Comparison of ENCODE assay signal across 15 cellular contexts in the genomic region with DNA sequence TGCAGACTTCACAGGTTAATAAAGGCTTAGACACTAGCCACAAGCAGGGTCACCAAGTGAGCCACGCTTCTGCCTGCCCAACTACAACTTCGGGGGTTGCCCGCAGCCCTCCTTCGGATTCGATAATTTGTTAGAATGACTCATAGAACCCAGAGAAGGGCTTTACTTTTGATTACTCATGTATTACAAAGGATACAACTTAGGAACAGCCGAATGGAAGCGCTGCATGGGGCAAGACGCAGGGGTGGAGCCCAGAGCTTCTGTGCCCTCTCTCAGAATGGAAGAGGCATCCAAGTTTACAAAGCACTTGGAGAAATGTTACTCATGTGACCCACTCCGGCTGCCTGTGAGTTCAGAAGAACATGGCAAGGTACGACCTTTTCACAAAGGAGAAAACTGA. TPM values are rescaled to one million over a fixed set of nuclear protein-coding genes. Genes with fewer than 3 reads are reported as not detected.
DNase-seq lines count a peak whose midpoint lies in the region; ATAC-seq and TF ChIP-seq lines count a peak whose summit lies in the region.
"Had no signal": no experiment of that assay in that cellular context is flagged by ENCODE, and none has a peak within 500 bp of the region (broad histone marks: within the 10 kb centered on the region; RNA-seq: fewer than 3 reads in every experiment).

No MANE protein-coding gene starts in this region.

- peak overlapping the region; percentile 54 for H3K27ac ChIP-seq in RWPE2 (ENCODE audit: poor library complexity, severe bottlenecking)
- H3K27ac ChIP-seq: brain microvascular endothelial cell, prostate gland, SK-N-MC had no signal

- H3K27me3 ChIP-seq in RWPE2 (ENCODE audit: insufficient read depth, poor library complexity, severe bottlenecking) = no peaks in the 10 kb centered on the region
- H3K27me3 ChIP-seq in skeletal muscle satellite cell (ENCODE audit: control insufficient read depth, insufficient read depth, low read length) = peaks cover 47% of the 10 kb centered on the region

- no peak overlapping the region for H3K4me3 ChIP-seq in RWPE2 (ENCODE audit: severe bottlenecking)
- H3K4me3 ChIP-seq in skeletal muscle satellite cell (ENCODE audit: low read length) = no peak overlapping the region
- H3K4me3 ChIP-seq: GM12878, prostate gland, SK-N-MC had no signal

- peak overlapping the region; percentile 23 for H3K4me2 ChIP-seq in skeletal muscle satellite cell (ENCODE audit: low read length)

- H3K4me1 ChIP-seq in RWPE2 (ENCODE audit: insufficient read depth, poor library complexity, severe bottlenecking) (peaks cover 13% of the 10 kb centered on the region), skeletal muscle satellite cell (ENCODE audit: control insufficient read depth, insufficient read depth, low read length) (peaks cover 7% of the 10 kb centered on the region)
- H3K4me1 ChIP-seq: prostate gland had no signal

- peak; percentile 58 for DNase-seq in HCEC 1CT
- no peak for DNase-seq in RWPE2 (ENCODE audit: low spot score)
- peak; percentile 64 for DNase-seq in fibroblast of gingiva (ENCODE audit: low read depth)
- no peak for DNase-seq in head of caudate nucleus
- no peak for DNase-seq in AG08396 (ENCODE audit: low spot score)
- no peak for DNase-seq in NCI-H82 treated with DMSO at 0.1 percent for 48 hours (lab: John Stamatoyannopoulos, UW; ENCODE audit: unreplicated experiment)
- DNase-seq: activated CD4-positive, alpha-beta T cell treated with anti-CD3 and anti-CD28 coated beads for 1 hour; brain microvascular endothelial cell; mesendoderm; NCI-H510A had no signal

- TF ChIP-seq CTCF in RWPE2 (IDR thresholded peaks at IDR 0.05; ENCODE audit: poor library complexity, severe bottlenecking) = no peak

- H3K36me3 ChIP-seq in RWPE2 (ENCODE audit: low read depth) (no peaks in the 10 kb centered on the region), skeletal muscle satellite cell (ENCODE audit: insufficient read depth, low read length) (no peaks in the 10 kb centered on the region)
- H3K36me3 ChIP-seq: brain microvascular endothelial cell, prostate gland had no signal

- intact Hi-C loops in head of caudate nucleus (cut with DNase I) = no loop called here

- H3K9me3 ChIP-seq in RWPE2 (ENCODE audit: severe bottlenecking) (no peaks in the 10 kb centered on the region), skeletal muscle satellite cell (replicated peaks; ENCODE audit: low read length) (no peaks in the 10 kb centered on the region)
- H3K9me3 ChIP-seq: prostate gland had no signal

- H3K9ac ChIP-seq in skeletal muscle satellite cell (ENCODE audit: low read depth, low read length) = no peak overlapping the region

- peak; percentile 80 for ATAC-seq in RWPE2 (ENCODE audit: low read depth)
- no peak for ATAC-seq in GM21381 (IDR thresholded peaks at IDR 0.05; ENCODE audit: unreplicated experiment)
- ATAC-seq: GM12878 had no signal

RNA-seq across cellular contexts. Expression of a gene that starts 7.5 kb away (rescaled TPM):
- 0.25 TPM in 1 of 2 replicates, not detected in the other for total RNA-seq in skeletal muscle satellite cell (2012; rRNA removed)
- total RNA-seq: GM12878 had no signal

Comparison
In these comparisons a context has a peak if more than half of its experiments do, and no peak if none do; other contexts are left out.
1. DNase-seq: peak in HCEC 1CT (single experiment) and fibroblast of gingiva (single experiment); none in RWPE2 (single experiment), head of caudate nucleus (0 of 42), AG08396 (single experiment) and NCI-H82 treated with DMSO at 0.1 percent for 48 hours (single experiment).